Comparison of ENCODE assay signal across 17 cellular contexts in the genomic region with DNA sequence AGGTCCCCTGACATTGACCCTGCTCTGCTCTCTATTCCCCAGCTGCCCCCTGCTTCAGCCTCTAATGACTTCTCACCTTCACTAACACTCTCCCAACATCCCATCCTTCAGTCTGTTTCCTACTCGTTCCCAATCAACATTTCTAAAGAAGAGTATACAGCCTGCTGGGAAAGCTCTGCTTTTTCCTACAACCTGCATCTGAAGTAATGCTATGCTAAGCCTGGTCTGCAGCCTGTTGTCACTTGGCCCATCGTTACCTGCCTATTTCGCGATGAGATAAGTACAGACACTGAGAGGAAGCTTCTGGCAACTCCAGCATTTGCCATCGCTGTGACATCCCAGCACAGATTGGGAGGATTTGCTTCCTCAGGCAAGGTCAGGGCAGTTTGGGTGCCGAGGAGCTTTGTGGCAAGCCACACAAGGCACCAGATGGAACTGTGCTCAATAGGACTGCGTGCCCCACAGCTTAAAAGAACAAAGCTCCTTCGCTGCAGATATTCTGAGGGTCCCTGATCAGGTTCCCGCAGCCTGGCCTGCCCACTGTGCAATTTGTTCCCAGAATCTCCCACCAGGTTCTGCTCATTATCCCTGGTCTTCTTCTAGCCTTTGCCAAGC. TPM values are rescaled to one million over a fixed set of nuclear protein-coding genes. Genes with fewer than 3 reads are reported as not detected.
DNase-seq lines count a peak whose midpoint lies in the region; ATAC-seq and TF ChIP-seq lines count a peak whose summit lies in the region.
"Had no signal": no experiment of that assay in that cellular context is flagged by ENCODE, and none has a peak within 500 bp of the region (broad histone marks: within the 10 kb centered on the region; RNA-seq: fewer than 3 reads in every experiment).

No MANE protein-coding gene starts in this region.

- POLR2A ChIA-PET in CD8-positive, alpha-beta memory T cell (lab: Charles Lee) = no interaction called here

- ATAC-seq in GM18867 (IDR thresholded peaks at IDR 0.05; ENCODE audit: unreplicated experiment) (no peak), HG03457 (IDR thresholded peaks at IDR 0.05; ENCODE audit: unreplicated experiment) (no peak)

- peaks cover 6% of the 10 kb centered on the region for H3K4me1 Mint-ChIP-seq in osteocyte (ENCODE audit: unreplicated experiment)
- no peaks in the 10 kb centered on the region for H3K4me1 Mint-ChIP-seq in CD8-positive, alpha-beta memory T cell

- H3K9me3 Mint-ChIP-seq in osteocyte (ENCODE audit: unreplicated experiment) = no peaks in the 10 kb centered on the region
- H3K9me3 Mint-ChIP-seq in CD8-positive, alpha-beta memory T cell = no peaks in the 10 kb centered on the region

- no peaks in the 10 kb centered on the region for H3K9me3 ChIP-seq in iPS-15b (ENCODE audit: control insufficient read depth, insufficient read depth, low read length)
- H3K9me3 ChIP-seq in CD8-positive, alpha-beta memory T cell (ENCODE audit: low read length) = no peaks in the 10 kb centered on the region
- H3K9me3 ChIP-seq: Peyer's patch, SK-N-SH had no signal

- in situ Hi-C loops in G401 (cut with HindIII; ENCODE audit: low sequenced_read_pairs) = no loop called here

- H3K4me3 Mint-ChIP-seq in osteocyte (ENCODE audit: unreplicated experiment) = no peak overlapping the region
- no peak overlapping the region for H3K4me3 Mint-ChIP-seq in CD8-positive, alpha-beta memory T cell

- DNase-seq in G401 (ENCODE audit: low spot score) (peak; percentile 16), NCI-H82 treated with DMSO at 0.1 percent for 48 hours (lab: John Stamatoyannopoulos, UW; ENCODE audit: unreplicated experiment) (peak; percentile 12), osteocyte (ENCODE audit: extremely low spot score, unreplicated experiment) (peak; percentile 42), NCI-H1417 treated with DMSO at 0.1 percent for 48 hours (lab: John Stamatoyannopoulos, UW) (no peak)
- no peak for DNase-seq in CD8-positive, alpha-beta memory T cell
- DNase-seq: NCI-H1048, NCI-H2107, NCI-H226, Peyer's patch, Right ventricle myocardium superior, SK-N-SH, T-helper 1 cell had no signal

- H3K9ac ChIP-seq in iPS-15b (ENCODE audit: low read depth, low read length) = peak overlapping the region; percentile 12
- H3K9ac ChIP-seq: SK-N-SH had no signal

- peaks cover 4% of the 10 kb centered on the region for H3K27me3 Mint-ChIP-seq in osteocyte (ENCODE audit: unreplicated experiment)
- H3K27me3 Mint-ChIP-seq in CD8-positive, alpha-beta memory T cell = peaks cover 3 to 8% of the 10 kb centered on the region in 2 donors

- no peaks in the 10 kb centered on the region for H3K36me3 Mint-ChIP-seq in osteocyte (ENCODE audit: unreplicated experiment)
- H3K36me3 Mint-ChIP-seq in CD8-positive, alpha-beta memory T cell = no peaks in the 10 kb centered on the region

- CTCF ChIA-PET in CD8-positive, alpha-beta memory T cell (lab: Charles Lee) = no interaction called here

- no peak for TF ChIP-seq CTCF in osteocyte (IDR thresholded peaks at IDR 0.05)

- H3K4me3 ChIP-seq in iPS-15b (ENCODE audit: low read depth, low read length) = no peak overlapping the region
- H3K4me3 ChIP-seq in CD8-positive, alpha-beta memory T cell (ENCODE audit: low read length) = no peak overlapping the region
- H3K4me3 ChIP-seq: Peyer's patch had no signal

- H3K27me3 ChIP-seq in iPS-15b (ENCODE audit: control insufficient read depth, insufficient read depth, low read length) = no peaks in the 10 kb centered on the region
- no peaks in the 10 kb centered on the region for H3K27me3 ChIP-seq in CD8-positive, alpha-beta memory T cell (ENCODE audit: insufficient read depth, low read length, poor library complexity, severe bottlenecking)
- H3K27me3 ChIP-seq: Peyer's patch had no signal

- H3K36me3 ChIP-seq in iPS-15b (ENCODE audit: control insufficient read depth, insufficient read depth, low read length) = no peaks in the 10 kb centered on the region
- H3K36me3 ChIP-seq in CD8-positive, alpha-beta memory T cell (ENCODE audit: insufficient read depth, low read length) = no peaks in the 10 kb centered on the region
- H3K36me3 ChIP-seq: Peyer's patch had no signal

- no peak overlapping the region for H3K27ac ChIP-seq in CD8-positive, alpha-beta memory T cell (ENCODE audit: low read depth, low read length)
- H3K27ac ChIP-seq: C4-2B, Peyer's patch had no signal

- H3K4me1 ChIP-seq in iPS-15b (ENCODE audit: control insufficient read depth, insufficient read depth, low read length) = peaks cover 16% of the 10 kb centered on the region
- no peaks in the 10 kb centered on the region for H3K4me1 ChIP-seq in CD8-positive, alpha-beta memory T cell (ENCODE audit: insufficient read depth, low read length)
- H3K4me1 ChIP-seq: Peyer's patch had no signal

- H3K27ac Mint-ChIP-seq in osteocyte (ENCODE audit: unreplicated experiment) = no peak overlapping the region
- no peak overlapping the region for H3K27ac Mint-ChIP-seq in CD8-positive, alpha-beta memory T cell

RNA-seq across cellular contexts. Expression of a gene that starts 51.4 kb away (rescaled TPM):
- total RNA-seq in G401 (2014; rRNA removed; shearing (Covaris generic)) = 0.14 and 3.6 TPM in 2 replicates
- total RNA-seq in osteocyte = 0.05 and 0.13 TPM in 2 replicates
- under 1 TPM; 0.18 TPM for total RNA-seq in CD8-positive, alpha-beta memory T cell
- 0.02 TPM for polyA plus RNA-seq in CD8-positive, alpha-beta memory T cell
- total RNA-seq: A172 had no signal

Comparison
In these comparisons a context has a peak if more than half of its experiments do, and no peak if none do; other contexts are left out.
1. DNase-seq: peak in G401 (single experiment), NCI-H82 treated with DMSO at 0.1 percent for 48 hours (single experiment) and osteocyte (single experiment); none in CD8-positive, alpha-beta memory T cell (0 of 5) and NCI-H1417 treated with DMSO at 0.1 percent for 48 hours (single experiment).